20 cellular contexts compared by ENCODE assay signal in the genomic region with DNA sequence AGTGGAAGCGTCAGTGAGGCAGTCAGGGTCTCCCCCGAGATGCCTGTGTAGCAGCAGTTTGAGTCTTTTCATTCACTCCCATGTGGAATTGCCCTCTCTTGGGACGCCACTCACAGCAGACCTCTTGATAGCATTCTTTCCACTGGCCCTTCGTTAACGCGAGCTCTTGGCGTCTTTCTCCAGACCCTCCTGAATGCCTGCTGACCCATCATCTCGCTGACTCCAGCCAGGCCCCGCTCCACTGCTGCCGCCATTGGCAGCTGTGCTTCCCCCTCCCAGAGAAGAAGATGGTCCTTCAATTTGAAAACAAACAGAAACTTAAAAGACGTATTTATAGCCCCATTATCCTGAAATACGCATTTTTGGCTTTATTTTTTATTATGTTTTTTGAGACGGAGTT.
"Had no signal": no experiment of that assay in that cellular context is flagged by ENCODE, and none has a peak within 500 bp of the region (broad histone marks: within the 10 kb centered on the region; RNA-seq: fewer than 3 reads in every experiment).

No MANE protein-coding gene starts in this region.

- H3K4me3 ChIP-seq: colonic mucosa, lung, pancreas, right lobe of liver, smooth muscle cell, stomach, thyroid gland, vagina had no signal

- H3K27ac Mint-ChIP-seq: dendritic cell treated with granulocyte-macrophage colony-stimulating factor and Interleukin-4, amounts not matched to agents 40 ng/mL and 50 ng/mL, for 4 days; memory B cell; stimulated activated effector memory CD8-positive, alpha-beta T cell treated with anti-CD3 and anti-CD28 coated beads, Interleukin-12 subunit alpha, Interleukin-12 subunit beta, amount 100 ng/mL, for 72 hours had no signal

- H3K4me1 Mint-ChIP-seq: stimulated activated effector memory CD8-positive, alpha-beta T cell treated with anti-CD3 and anti-CD28 coated beads, Interleukin-12 subunit alpha, Interleukin-12 subunit beta, amount 100 ng/mL, for 72 hours had no signal

- H3K27me3 ChIP-seq: colonic mucosa, neutrophil, pancreas, right lobe of liver, stomach, thyroid gland, vagina had no signal

- H3K27ac ChIP-seq: colonic mucosa, neutrophil, pancreas, right lobe of liver, stomach, thyroid gland, vagina had no signal

- H3K4me3 Mint-ChIP-seq: dendritic cell treated with granulocyte-macrophage colony-stimulating factor and Interleukin-4, amounts not matched to agents 40 ng/mL and 50 ng/mL, for 4 days; memory B cell; naive thymus-derived CD8-positive, alpha-beta T cell; stimulated activated effector memory CD8-positive, alpha-beta T cell treated with anti-CD3 and anti-CD28 coated beads, Interleukin-12 subunit alpha, Interleukin-12 subunit beta, amount 100 ng/mL, for 72 hours had no signal

- DNase-seq: colonic mucosa; effector memory CD4-positive, alpha-beta T cell; naive thymus-derived CD8-positive, alpha-beta T cell; retina; stimulated activated CD4-positive, alpha-beta T cell treated with anti-CD3 and anti-CD28 coated beads, Interleukin-12 subunit alpha, Interleukin-12 subunit beta, amount 100 ng/mL, for 4 hours; stimulated activated CD4-positive, alpha-beta T cell treated with anti-CD3 and anti-CD28 coated beads, Interleukin-1b, Interleukin-23, amount 100 ng/mL, for 48 hours; stimulated activated CD4-positive, alpha-beta T cell treated with anti-CD3 and anti-CD28 coated beads, Interleukin-4, amount 100 ng/mL, for 24 hours; stimulated activated naive CD4-positive, alpha-beta T cell treated with Interleukin-2 at 50 U/mL for 16 hours; stomach; thyroid gland; trophoblast cell had no signal

- H3K4me1 ChIP-seq: colonic mucosa, right lobe of liver, vagina had no signal

- H3K9me3 Mint-ChIP-seq: dendritic cell treated with granulocyte-macrophage colony-stimulating factor and Interleukin-4, amounts not matched to agents 40 ng/mL and 50 ng/mL, for 4 days; memory B cell; naive thymus-derived CD8-positive, alpha-beta T cell; stimulated activated effector memory CD8-positive, alpha-beta T cell treated with anti-CD3 and anti-CD28 coated beads, Interleukin-12 subunit alpha, Interleukin-12 subunit beta, amount 100 ng/mL, for 72 hours had no signal

- H3K4me2 ChIP-seq: smooth muscle cell had no signal

- H3K9me3 ChIP-seq: colonic mucosa, pancreas, right lobe of liver, stomach, thyroid gland, vagina had no signal

- H3K27me3 Mint-ChIP-seq: dendritic cell treated with granulocyte-macrophage colony-stimulating factor and Interleukin-4, amounts not matched to agents 40 ng/mL and 50 ng/mL, for 4 days; memory B cell; naive thymus-derived CD8-positive, alpha-beta T cell had no signal
